12 cellular contexts compared by ENCODE assay signal in genomic region chr2:63591566-63592175, GRCh38. TPM values are rescaled to one million over a fixed set of nuclear protein-coding genes. Genes with fewer than 3 reads are reported as not detected.
DNase-seq lines count a peak whose midpoint lies in the region; ATAC-seq and TF ChIP-seq lines count a peak whose summit lies in the region.
"Had no signal": no experiment of that assay in that cellular context is flagged by ENCODE, and none has a peak within 500 bp of the region (broad histone marks: within the 10 kb centered on the region; RNA-seq: fewer than 3 reads in every experiment).

No MANE protein-coding gene starts in this region.

- H3K27ac ChIP-seq in BLaER1: no peak overlapping the region
- no peak overlapping the region for H3K27ac ChIP-seq in CD8-positive, alpha-beta memory T cell (ENCODE audit: low read depth, low read length)
- H3K27ac ChIP-seq: left lung, SJSA1 had no signal

- peak overlapping the region; percentile 2 to 81 (median 39) for H3K27ac Mint-ChIP-seq in CD8-positive, alpha-beta memory T cell
- H3K27ac Mint-ChIP-seq in activated B cell treated with CpG ODN at 0.5 μM for 24 hours (no peak overlapping the region), mesothelial cell of epicardium (peak overlapping the region; percentile 76)
- H3K27ac Mint-ChIP-seq: stimulated activated effector memory CD8-positive, alpha-beta T cell treated with anti-CD3 and anti-CD28 coated beads, Interleukin-12 subunit alpha, Interleukin-12 subunit beta, amount 100 ng/mL, for 72 hours had no signal

- H3K36me3 ChIP-seq in BLaER1: peaks cover 36% of the 10 kb centered on the region
- H3K36me3 ChIP-seq in CD8-positive, alpha-beta memory T cell (ENCODE audit: insufficient read depth, low read length): peaks cover 17% of the 10 kb centered on the region

- no peak for DNase-seq in CD8-positive, alpha-beta memory T cell
- DNase-seq in activated B cell treated with CpG ODN at 0.5 μM for 24 hours: no peak
- DNase-seq in mesothelial cell of epicardium (ENCODE audit: low spot score in 2 of 2, unreplicated experiment in 2 of 2): no peak
- no peak for DNase-seq in activated CD4-positive, alpha-beta T cell treated with anti-CD3 and anti-CD28 coated beads, Interleukin-2, amount 50 U/mL, for 1 hour
- DNase-seq: DMS153, left lung, MG63 had no signal

- TF ChIP-seq CTCF in activated B cell treated with CpG ODN at 0.5 μM for 24 hours (IDR thresholded peaks at IDR 0.05): no peak
- no peak for TF ChIP-seq CTCF in mesothelial cell of epicardium (IDR thresholded peaks at IDR 0.05; ENCODE audit: unreplicated experiment)

- 0 out of 2 replicates have a peak overlapping the region, but pooled peaks have one; percentile 51 for H3K9ac ChIP-seq in BLaER1

- no peaks in the 10 kb centered on the region for H3K9me3 ChIP-seq in BLaER1
- H3K9me3 ChIP-seq in CD8-positive, alpha-beta memory T cell (ENCODE audit: low read length): no peaks in the 10 kb centered on the region
- H3K9me3 ChIP-seq: left lung, MG63, SJSA1 had no signal

- peak overlapping the region in 1 of 7 donors; percentile 43 for H3K4me3 Mint-ChIP-seq in CD8-positive, alpha-beta memory T cell
- H3K4me3 Mint-ChIP-seq in activated B cell treated with CpG ODN at 0.5 μM for 24 hours (peak overlapping the region; percentile 11), mesothelial cell of epicardium (no peak overlapping the region)
- H3K4me3 Mint-ChIP-seq: stimulated activated effector memory CD8-positive, alpha-beta T cell treated with anti-CD3 and anti-CD28 coated beads, Interleukin-12 subunit alpha, Interleukin-12 subunit beta, amount 100 ng/mL, for 72 hours had no signal

- H3K27me3 ChIP-seq in BLaER1: no peaks in the 10 kb centered on the region
- H3K27me3 ChIP-seq in CD8-positive, alpha-beta memory T cell (ENCODE audit: insufficient read depth, low read length, poor library complexity, severe bottlenecking): no peaks in the 10 kb centered on the region
- H3K27me3 ChIP-seq: left lung, MG63, SJSA1 had no signal

- H3K9me3 Mint-ChIP-seq in CD8-positive, alpha-beta memory T cell: no peaks in the 10 kb centered on the region
- H3K9me3 Mint-ChIP-seq in activated B cell treated with CpG ODN at 0.5 μM for 24 hours (no peaks in the 10 kb centered on the region), mesothelial cell of epicardium (no peaks in the 10 kb centered on the region)
- H3K9me3 Mint-ChIP-seq: stimulated activated effector memory CD8-positive, alpha-beta T cell treated with anti-CD3 and anti-CD28 coated beads, Interleukin-12 subunit alpha, Interleukin-12 subunit beta, amount 100 ng/mL, for 72 hours had no signal

- ATAC-seq in activated B cell treated with CpG ODN at 0.5 μM for 24 hours (ENCODE audit: low read depth): no peak
- ATAC-seq in GM19397 (IDR thresholded peaks at IDR 0.05; ENCODE audit: unreplicated experiment): no peak
- ATAC-seq in GM21737 (IDR thresholded peaks at IDR 0.05; ENCODE audit: unreplicated experiment): no peak
- ATAC-seq: left lung; stimulated activated effector memory CD8-positive, alpha-beta T cell treated with anti-CD3 and anti-CD28 coated beads, Interleukin-12 subunit alpha, Interleukin-12 subunit beta, amount 100 ng/mL, for 72 hours had no signal

- POLR2A ChIA-PET in CD8-positive, alpha-beta memory T cell (lab: Charles Lee): no interaction called here
- POLR2A ChIA-PET in activated B cell treated with CpG ODN at 0.5 μM for 24 hours (lab: Charles Lee): no interaction called here

- intact Hi-C loops in activated B cell treated with CpG ODN at 0.5 μM for 24 hours (cut with micrococcal nuclease): no loop called here

- H3K4me1 Mint-ChIP-seq in CD8-positive, alpha-beta memory T cell: peaks cover 40 to 73% (median 62%) of the 10 kb centered on the region in 3 donors
- H3K4me1 Mint-ChIP-seq in activated B cell treated with CpG ODN at 0.5 μM for 24 hours: peaks cover 47% of the 10 kb centered on the region
- H3K4me1 Mint-ChIP-seq in mesothelial cell of epicardium: peaks cover 37% of the 10 kb centered on the region

- peaks cover 59% of the 10 kb centered on the region for H4K20me1 ChIP-seq in BLaER1

- peaks cover 0 to 63% (median 4%) of the 10 kb centered on the region in 3 donors for H3K36me3 Mint-ChIP-seq in CD8-positive, alpha-beta memory T cell
- H3K36me3 Mint-ChIP-seq in activated B cell treated with CpG ODN at 0.5 μM for 24 hours (ENCODE audit: low read depth) (peaks cover 47% of the 10 kb centered on the region), mesothelial cell of epicardium (peaks cover 7% of the 10 kb centered on the region)

- CTCF ChIA-PET in CD8-positive, alpha-beta memory T cell (lab: Charles Lee): no interaction called here
- CTCF ChIA-PET in activated B cell treated with CpG ODN at 0.5 μM for 24 hours (lab: Charles Lee): no interaction called here

- no peak overlapping the region for H3K4me3 ChIP-seq in BLaER1
- H3K4me3 ChIP-seq in CD8-positive, alpha-beta memory T cell (ENCODE audit: low read length): no peak overlapping the region
- H3K4me3 ChIP-seq: left lung, MG63, SJSA1 had no signal

- H3K27me3 Mint-ChIP-seq in CD8-positive, alpha-beta memory T cell: no peaks in the 10 kb centered on the region
- H3K27me3 Mint-ChIP-seq in activated B cell treated with CpG ODN at 0.5 μM for 24 hours (no peaks in the 10 kb centered on the region), mesothelial cell of epicardium (ENCODE audit: low read depth) (no peaks in the 10 kb centered on the region)

- peak overlapping the region; percentile 78 for H3K4me2 ChIP-seq in BLaER1

- peaks cover 38% of the 10 kb centered on the region for H3K4me1 ChIP-seq in BLaER1
- peaks cover 13% of the 10 kb centered on the region for H3K4me1 ChIP-seq in CD8-positive, alpha-beta memory T cell (ENCODE audit: insufficient read depth, low read length)

RNA-seq across cellular contexts. Expression of gene MDH1, which starts 2.9 kb away (rescaled TPM):
- total RNA-seq in CD8-positive, alpha-beta memory T cell: 100 to 1,000 TPM; 182 to 191 TPM
- 241 TPM for polyA plus RNA-seq in CD8-positive, alpha-beta memory T cell
- total RNA-seq in activated B cell treated with CpG ODN at 0.5 μM for 24 hours: 117 and 120 TPM in 2 replicates
- total RNA-seq in mesothelial cell of epicardium: 134 to 140 TPM (median 136 TPM) in 3 replicates

RNA-seq across cellular contexts. Expression of gene WDPCP, which starts 3.4 kb away (rescaled TPM):
- 1 to 10 TPM; 7.2 to 7.9 TPM for total RNA-seq in CD8-positive, alpha-beta memory T cell
- 5.9 TPM for polyA plus RNA-seq in CD8-positive, alpha-beta memory T cell
- total RNA-seq in activated B cell treated with CpG ODN at 0.5 μM for 24 hours: 10.0 and 12.9 TPM in 2 replicates
- total RNA-seq in mesothelial cell of epicardium: 27.7 to 30.7 TPM (median 30.1 TPM) in 3 replicates
